In the genomic region with DNA sequence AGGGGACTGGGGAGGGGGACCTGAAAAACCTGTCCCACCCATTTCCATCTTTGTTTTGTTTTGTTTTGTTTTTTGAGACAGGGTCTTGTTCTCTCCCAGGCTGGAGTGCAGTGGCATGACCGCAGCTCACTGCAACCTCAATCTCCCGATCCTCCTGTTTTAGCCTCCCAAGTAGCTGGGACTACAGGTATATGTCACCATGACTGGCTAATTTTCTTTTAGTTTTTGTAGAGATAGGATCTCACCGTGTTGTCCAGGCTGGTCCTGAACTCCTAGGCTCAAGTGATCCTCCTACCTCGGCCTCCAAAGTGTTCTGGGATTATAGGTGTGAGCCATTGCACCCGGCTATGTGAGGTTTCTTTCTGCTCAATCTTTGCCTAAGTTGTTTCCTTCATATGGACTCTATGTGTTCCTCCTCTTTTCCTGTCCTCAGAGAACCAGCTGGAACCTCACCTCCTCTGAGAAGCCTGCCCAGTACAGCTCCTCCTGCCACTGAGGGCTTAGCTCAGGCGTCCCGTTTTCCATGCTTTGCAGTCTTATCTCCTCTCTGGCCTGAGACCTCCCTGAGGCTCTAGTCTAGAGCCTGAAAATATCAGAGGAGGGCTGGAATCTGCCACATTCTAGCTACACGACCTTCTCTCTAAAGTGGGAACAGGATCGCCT, we compare ENCODE assay signal across 13 cellular contexts.
A peak's percentile ranks its signal among the peaks of the same experiment; 100 is the strongest.
DNase-seq lines count a peak whose midpoint lies in the region; ATAC-seq, FAIRE-seq and TF ChIP-seq lines count a peak whose summit lies in the region.
"Had no signal": no experiment of that assay in that cellular context is flagged by ENCODE, and none has a peak within 500 bp of the region (broad histone marks: within the 10 kb centered on the region; RNA-seq: fewer than 3 reads in every experiment).

No MANE protein-coding gene starts in this region.

- ATAC-seq in GM21390 (IDR thresholded peaks at IDR 0.05; ENCODE audit: unreplicated experiment) (peak; percentile 10), SK-N-SH treated with all-trans-retinoic acid at 6 μM for 48 hours (no peak)
- ATAC-seq in naive thymus-derived CD8-positive, alpha-beta T cell = no peak

- H2AFZ ChIP-seq in astrocyte (ENCODE audit: low read depth, low read length) = no peak overlapping the region

- peaks cover 0 to 6% (median 2%) of the 10 kb centered on the region in 8 donors for H3K9me3 Mint-ChIP-seq in CD4-positive, alpha-beta memory T cell
- peaks cover 3% of the 10 kb centered on the region for H3K9me3 Mint-ChIP-seq in astrocyte (ENCODE audit: unreplicated experiment)
- H3K9me3 Mint-ChIP-seq in naive thymus-derived CD8-positive, alpha-beta T cell = peaks cover 0 to 6% (median 0%) of the 10 kb centered on the region in 9 donors

- no peaks in the 10 kb centered on the region for H4K20me1 ChIP-seq in astrocyte (ENCODE audit: insufficient read depth, low read length)

- no peaks in the 10 kb centered on the region for H3K79me2 ChIP-seq in astrocyte (ENCODE audit: insufficient read depth, low read length)

- H3K4me2 ChIP-seq in astrocyte (ENCODE audit: low read length) = no peak overlapping the region

- FAIRE-seq in astrocyte (lab: Jason Lieb, UNC) = no peak
- FAIRE-seq: endometrium had no signal

- DNase-seq in CD4-positive, alpha-beta memory T cell = no peak
- DNase-seq in astrocyte (ENCODE audit: low read depth) (no peak), hippocampal formation (lab: John Stamatoyannopoulos, UW) (no peak), COLO668 (lab: John Stamatoyannopoulos, UW; ENCODE audit: unreplicated experiment) (no peak), RWPE1 (ENCODE audit: low spot score) (no peak)
- no peak for DNase-seq in naive thymus-derived CD8-positive, alpha-beta T cell
- DNase-seq: H7, hypothalamus, NCI-H526 treated with DMSO at 0.1 percent for 48 hours had no signal

- no peaks in the 10 kb centered on the region for H3K9me3 ChIP-seq in CD4-positive, alpha-beta memory T cell (ENCODE audit: control insufficient read depth in 1 of 2, low read length in 2 of 2)
- H3K9me3 ChIP-seq in astrocyte (ENCODE audit: insufficient read depth, low read depth, low read length) = no peaks in the 10 kb centered on the region
- H3K9me3 ChIP-seq: suprapubic skin had no signal

- H3K27ac ChIP-seq in CD4-positive, alpha-beta memory T cell (ENCODE audit: low read depth, low read length) = peak overlapping the region; percentile 66
- H3K27ac ChIP-seq in astrocyte (ENCODE audit: low read depth, low read length) (no peak overlapping the region), RWPE1 (no peak overlapping the region)
- H3K27ac ChIP-seq: suprapubic skin had no signal

- peak overlapping the region; percentile 60 to 67 for H3K4me3 ChIP-seq in CD4-positive, alpha-beta memory T cell (ENCODE audit: low read length in 2 of 2)
- H3K4me3 ChIP-seq in astrocyte (ENCODE audit: insufficient read depth, low read depth, low read length) = no peak overlapping the region
- H3K4me3 ChIP-seq: suprapubic skin had no signal

- intact Hi-C loops in CD4-positive, alpha-beta memory T cell (cut with micrococcal nuclease) = loop anchor here (1.0 to 5.0 kb wide), 2 partner anchors 75 to 129 kb away; a partner anchor contains a TSS

- H3K27me3 ChIP-seq in CD4-positive, alpha-beta memory T cell (ENCODE audit: insufficient read depth, low read length) = no peaks in the 10 kb centered on the region
- no peaks in the 10 kb centered on the region for H3K27me3 ChIP-seq in astrocyte (ENCODE audit: insufficient read depth, low read length)
- H3K27me3 ChIP-seq: suprapubic skin had no signal

- H3K27ac Mint-ChIP-seq in CD4-positive, alpha-beta memory T cell = peak overlapping the region; percentile 85 to 98 (median 95)
- peak overlapping the region; percentile 80 for H3K27ac Mint-ChIP-seq in astrocyte (ENCODE audit: unreplicated experiment)
- peak overlapping the region; percentile 81 to 94 (median 90) for H3K27ac Mint-ChIP-seq in naive thymus-derived CD8-positive, alpha-beta T cell

- peaks cover 18% of the 10 kb centered on the region for H3K4me1 ChIP-seq in CD4-positive, alpha-beta memory T cell (ENCODE audit: insufficient read depth, low read length)
- H3K4me1 ChIP-seq in astrocyte (ENCODE audit: insufficient read depth, low read length) = peaks cover 53% of the 10 kb centered on the region

- TF ChIP-seq CTCF in astrocyte (IDR thresholded peaks at IDR 0.05; ENCODE audit: insufficient read depth, low read depth, low read length) (no peak), RWPE1 (conservative IDR thresholded peaks at IDR 0.05; ENCODE audit: low read depth) (no peak)

- no peak overlapping the region for H3K9ac ChIP-seq in astrocyte (ENCODE audit: low read length)

- H3K27me3 Mint-ChIP-seq in CD4-positive, alpha-beta memory T cell = no peaks in the 10 kb centered on the region
- peaks cover 2% of the 10 kb centered on the region for H3K27me3 Mint-ChIP-seq in astrocyte (ENCODE audit: low read depth, unreplicated experiment)
- H3K27me3 Mint-ChIP-seq in naive thymus-derived CD8-positive, alpha-beta T cell = no peaks in the 10 kb centered on the region

- H3K4me1 Mint-ChIP-seq in CD4-positive, alpha-beta memory T cell = peaks cover 13 to 17% (median 15%) of the 10 kb centered on the region in 4 donors
- H3K4me1 Mint-ChIP-seq in astrocyte (ENCODE audit: low read depth, unreplicated experiment) = peaks cover 48% of the 10 kb centered on the region
- peaks cover 9 to 16% (median 12%) of the 10 kb centered on the region in 4 donors for H3K4me1 Mint-ChIP-seq in naive thymus-derived CD8-positive, alpha-beta T cell

- CTCF ChIA-PET in CD4-positive, alpha-beta memory T cell (lab: Charles Lee; ENCODE audit: partially characterized antibody) = interaction anchor here (0.9 to 2.1 kb wide), 6 partner anchors 67 to 132 kb away, joined by 3 to 12 read pairs (median 4); a partner anchor contains a TSS
- CTCF ChIA-PET in RWPE1 (lab: Yijun Ruan, JAX) = no interaction called here

- H3K36me3 Mint-ChIP-seq in CD4-positive, alpha-beta memory T cell = peaks cover 3 to 5% of the 10 kb centered on the region in 2 donors
- H3K36me3 Mint-ChIP-seq in astrocyte (ENCODE audit: low read depth, unreplicated experiment) = no peaks in the 10 kb centered on the region
- H3K36me3 Mint-ChIP-seq in naive thymus-derived CD8-positive, alpha-beta T cell = peaks cover 0 to 3% (median 0%) of the 10 kb centered on the region in 3 donors

- POLR2A ChIA-PET in CD4-positive, alpha-beta memory T cell (lab: Charles Lee; ENCODE audit: partially characterized antibody) = interaction anchor here (1.3 to 4.0 kb wide), 4 partner anchors 16 to 224 kb away, joined by 3 to 31 read pairs (median 8); a partner anchor contains a TSS
- POLR2A ChIA-PET in naive thymus-derived CD8-positive, alpha-beta T cell (lab: Charles Lee) = no interaction called here
- POLR2A ChIA-PET in RWPE1 (lab: Yijun Ruan, JAX; ENCODE audit: low non-redundant PET) = no interaction called here

- peak overlapping the region; percentile 79 to 92 (median 84) for H3K4me3 Mint-ChIP-seq in CD4-positive, alpha-beta memory T cell
- H3K4me3 Mint-ChIP-seq in astrocyte (ENCODE audit: unreplicated experiment) = no peak overlapping the region
- H3K4me3 Mint-ChIP-seq in naive thymus-derived CD8-positive, alpha-beta T cell = peak overlapping the region; percentile 41 to 86 (median 76)

- H3K36me3 ChIP-seq in CD4-positive, alpha-beta memory T cell (ENCODE audit: insufficient read depth, low read length) = no peaks in the 10 kb centered on the region
- H3K36me3 ChIP-seq in astrocyte (ENCODE audit: insufficient read depth, low read length) = no peaks in the 10 kb centered on the region
- H3K36me3 ChIP-seq: suprapubic skin had no signal

TF ChIP-seq in SK-N-SH treated with all-trans-retinoic acid at 6 μM for 48 hours, 23 proteins besides CTCF, POLR2A, EP300 and RAD21 (continues in another document):
- TF ChIP-seq PPARA (CRISPR knock-in tag; IDR thresholded peaks at IDR 0.05; ENCODE audit: borderline replicate concordance) (no peak), BACH2 (CRISPR knock-in tag; IDR thresholded peaks at IDR 0.05; ENCODE audit: borderline replicate concordance) (no peak), ZFP3 (CRISPR knock-in tag; IDR thresholded peaks at IDR 0.05) (no peak), OSR1 (CRISPR knock-in tag; IDR thresholded peaks at IDR 0.05) (no peak), ZNF565 (CRISPR knock-in tag; conservative IDR thresholded peaks at IDR 0.05; ENCODE audit: low read depth) (no peak)
- TF ChIP-seq, protein P1, sequence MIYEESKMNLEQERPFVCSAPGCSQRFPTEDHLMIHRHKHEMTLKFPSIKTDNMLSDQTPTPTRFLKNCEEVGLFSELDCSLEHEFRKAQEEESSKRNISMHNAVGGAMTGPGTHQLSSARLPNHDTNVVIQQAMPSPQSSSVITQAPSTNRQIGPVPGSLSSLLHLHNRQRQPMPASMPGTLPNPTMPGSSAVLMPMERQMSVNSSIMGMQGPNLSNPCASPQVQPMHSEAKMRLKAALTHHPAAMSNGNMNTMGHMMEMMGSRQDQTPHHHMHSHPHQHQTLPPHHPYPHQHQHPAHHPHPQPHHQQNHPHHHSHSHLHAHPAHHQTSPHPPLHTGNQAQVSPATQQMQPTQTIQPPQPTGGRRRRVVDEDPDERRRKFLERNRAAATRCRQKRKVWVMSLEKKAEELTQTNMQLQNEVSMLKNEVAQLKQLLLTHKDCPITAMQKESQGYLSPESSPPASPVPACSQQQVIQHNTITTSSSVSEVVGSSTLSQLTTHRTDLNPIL (CRISPR knock-in tag; IDR thresholded peaks at IDR 0.05; ENCODE audit: low read depth) = no peak
- TF ChIP-seq, protein P2, sequence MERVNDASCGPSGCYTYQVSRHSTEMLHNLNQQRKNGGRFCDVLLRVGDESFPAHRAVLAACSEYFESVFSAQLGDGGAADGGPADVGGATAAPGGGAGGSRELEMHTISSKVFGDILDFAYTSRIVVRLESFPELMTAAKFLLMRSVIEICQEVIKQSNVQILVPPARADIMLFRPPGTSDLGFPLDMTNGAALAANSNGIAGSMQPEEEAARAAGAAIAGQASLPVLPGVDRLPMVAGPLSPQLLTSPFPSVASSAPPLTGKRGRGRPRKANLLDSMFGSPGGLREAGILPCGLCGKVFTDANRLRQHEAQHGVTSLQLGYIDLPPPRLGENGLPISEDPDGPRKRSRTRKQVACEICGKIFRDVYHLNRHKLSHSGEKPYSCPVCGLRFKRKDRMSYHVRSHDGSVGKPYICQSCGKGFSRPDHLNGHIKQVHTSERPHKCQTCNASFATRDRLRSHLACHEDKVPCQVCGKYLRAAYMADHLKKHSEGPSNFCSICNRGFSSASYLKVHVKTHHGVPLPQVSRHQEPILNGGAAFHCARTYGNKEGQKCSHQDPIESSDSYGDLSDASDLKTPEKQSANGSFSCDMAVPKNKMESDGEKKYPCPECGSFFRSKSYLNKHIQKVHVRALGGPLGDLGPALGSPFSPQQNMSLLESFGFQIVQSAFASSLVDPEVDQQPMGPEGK (CRISPR knock-in tag; IDR thresholded peaks at IDR 0.05; ENCODE audit: borderline replicate concordance) = no peak
